39 cellular contexts compared by ENCODE assay signal in genomic region chr3:142984255-142984654, GRCh38. TPM values are rescaled to one million over a fixed set of nuclear protein-coding genes. Genes with fewer than 3 reads are reported as not detected.
"Had no signal": no experiment of that assay in that cellular context is flagged by ENCODE, and none has a peak within 500 bp of the region (broad histone marks: within the 10 kb centered on the region; RNA-seq: fewer than 3 reads in every experiment).

No MANE protein-coding gene starts in this region.

- FAIRE-seq: bronchial epithelial cell, TTC549 had no signal

- H3K27me3 Mint-ChIP-seq: activated B cell treated with CpG ODN at 0.5 μM for 24 hours had no signal

- H3K36me3 Mint-ChIP-seq: activated CD4-positive, alpha-beta memory T cell treated with anti-CD3 and anti-CD28 coated beads for 36 hours; activated naive CD4-positive, alpha-beta T cell treated with anti-CD3 and anti-CD28 coated beads, Interleukin-2, amount 10 ng/mL, durations not matched to agents 7 days and 5 days; activated naive CD4-positive, alpha-beta T cell treated with anti-CD3 and anti-CD28 coated beads, Interleukin-2, amount 50 U/mL, for 24 hours; activated naive CD8-positive, alpha-beta T cell; activated naive CD8-positive, alpha-beta T cell treated with anti-CD3 and anti-CD28 coated beads, Interleukin-2, amount 10 ng/mL, durations not matched to agents 7 days and 5 days; brain had no signal

- H3K9me3 ChIP-seq: ascending aorta had no signal

- H3K27ac Mint-ChIP-seq: activated B cell treated with CpG ODN at 0.5 μM for 24 hours; activated CD4-positive, alpha-beta memory T cell treated with anti-CD3 and anti-CD28 coated beads for 36 hours; activated CD4-positive, alpha-beta T cell treated with anti-CD3 and anti-CD28 coated beads, Interleukin-2, amount 10 ng/mL, durations not matched to agents 24 days and 14 days; activated CD8-positive, alpha-beta T cell treated with anti-CD3 and anti-CD28 coated beads for 36 hours; activated naive CD4-positive, alpha-beta T cell treated with anti-CD3 and anti-CD28 coated beads, Interleukin-2, amount 10 ng/mL, durations not matched to agents 7 days and 5 days; activated naive CD4-positive, alpha-beta T cell treated with anti-CD3 and anti-CD28 coated beads, Interleukin-2, amount 50 U/mL, for 24 hours; activated naive CD8-positive, alpha-beta T cell; activated naive CD8-positive, alpha-beta T cell treated with anti-CD3 and anti-CD28 coated beads, Interleukin-2, amount 10 ng/mL, durations not matched to agents 7 days and 5 days; activated naive CD8-positive, alpha-beta T cell treated with anti-CD3 and anti-CD28 coated beads, Interleukin-2, amount 50 U/mL, for 24 hours; activated T-helper 2 cell treated with anti-CD3 and anti-CD28 coated beads, Interferon-gamma antibody, Interleukin-2, Interleukin-4, amounts not matched to agents 10 μg/mL and 5 μg/mL and 100 μg/mL, durations not matched to agents 14 hours and 24 hours and 36 hours; brain; T-helper 1 cell treated with Interleukin-12 subunit alpha and Interleukin-12 subunit beta and Interleukin-4 antibody, amounts not matched to agents 30 μg/mL and 1 μg/mL, for 36 hours; T-helper 2 cell treated with Interferon-gamma antibody and Interleukin-4, amounts not matched to agents 5 μg/mL and 100 μg/mL, for 36 hours had no signal

- DNase-seq: activated B cell treated with CpG ODN at 0.5 μM for 24 hours; activated CD4-positive, alpha-beta memory T cell treated with anti-CD3 and anti-CD28 coated beads for 36 hours; activated CD4-positive, alpha-beta T cell treated with anti-CD3 and anti-CD28 coated beads for 4 hours; activated CD4-positive, alpha-beta T cell treated with anti-CD3 and anti-CD28 coated beads, Interleukin-2, amount 10 ng/mL, durations not matched to agents 24 days and 14 days; activated CD4-positive, alpha-beta T cell treated with anti-CD3 and anti-CD28 coated beads, Interleukin-2, amount 50 U/mL, for 1 hour; activated CD4-positive, alpha-beta T cell treated with anti-CD3 and anti-CD28 coated beads, Interleukin-2, amount 50 U/mL, for 4 hours; activated CD4-positive, CD25-positive, alpha-beta regulatory T cell treated with anti-CD3 and anti-CD28 coated beads, Interleukin-2, amount 50 U/mL, for 72 hours; activated CD8-positive, alpha-beta memory T cell treated with anti-CD3 and anti-CD28 coated beads, Interleukin-2, amount 50 U/mL, for 4 hours; activated CD8-positive, alpha-beta T cell treated with anti-CD3 and anti-CD28 coated beads for 36 hours; activated effector memory CD4-positive, alpha-beta T cell treated with Interleukin-2 at 50 U/mL for 16 hours; activated gamma-delta T cell; activated naive CD4-positive, alpha-beta T cell treated with anti-CD3 and anti-CD28 coated beads, Interleukin-2, amount 10 ng/mL, durations not matched to agents 7 days and 5 days; activated naive CD4-positive, alpha-beta T cell treated with Interleukin-2 at 50 U/mL for 16 hours; activated naive CD8-positive, alpha-beta T cell treated with anti-CD3 and anti-CD28 coated beads, Interleukin-2, amount 10 ng/mL, durations not matched to agents 7 days and 5 days; activated naive CD8-positive, alpha-beta T cell treated with anti-CD3 and anti-CD28 coated beads, Interleukin-2, amount 50 U/mL, for 24 hours; activated T-cell treated with anti-CD3 and anti-CD28 coated beads for 4 hours; activated T-cell treated with anti-CD3 and anti-CD28 coated beads, Interleukin-2, amount 50 U/mL, for 1 hour; activated T-cell treated with anti-CD3 and anti-CD28 coated beads, Interleukin-2, amount 50 U/mL, for 48 hours; amygdala; anterior cingulate cortex; caudate nucleus; cerebellar nuclear complex; T-helper 1 cell; T-helper 2 cell; T-helper 9 cell had no signal

- H3K4me1 ChIP-seq: ascending aorta had no signal

- H3K4me1 Mint-ChIP-seq: activated B cell treated with CpG ODN at 0.5 μM for 24 hours; activated naive CD4-positive, alpha-beta T cell treated with anti-CD3 and anti-CD28 coated beads, Interleukin-2, amount 10 ng/mL, durations not matched to agents 7 days and 5 days; activated naive CD4-positive, alpha-beta T cell treated with anti-CD3 and anti-CD28 coated beads, Interleukin-2, amount 50 U/mL, for 24 hours; activated naive CD8-positive, alpha-beta T cell treated with anti-CD3 and anti-CD28 coated beads, Interleukin-2, amount 10 ng/mL, durations not matched to agents 7 days and 5 days; activated naive CD8-positive, alpha-beta T cell treated with anti-CD3 and anti-CD28 coated beads, Interleukin-2, amount 50 U/mL, for 24 hours; central memory CD8-positive, alpha-beta T cell had no signal

- H3K4me3 ChIP-seq: ascending aorta, cardiac muscle cell had no signal

- H3K36me3 ChIP-seq: ascending aorta, cardiac muscle cell had no signal

- H3K4me3 Mint-ChIP-seq: activated B cell treated with CpG ODN at 0.5 μM for 24 hours; activated CD4-positive, alpha-beta memory T cell treated with anti-CD3 and anti-CD28 coated beads for 36 hours; activated CD4-positive, alpha-beta T cell treated with anti-CD3 and anti-CD28 coated beads, Interleukin-2, amount 10 ng/mL, durations not matched to agents 24 days and 14 days; activated CD8-positive, alpha-beta T cell treated with anti-CD3 and anti-CD28 coated beads for 36 hours; activated naive CD4-positive, alpha-beta T cell treated with anti-CD3 and anti-CD28 coated beads, Interleukin-2, amount 10 ng/mL, durations not matched to agents 7 days and 5 days; activated naive CD4-positive, alpha-beta T cell treated with anti-CD3 and anti-CD28 coated beads, Interleukin-2, amount 50 U/mL, for 24 hours; activated naive CD8-positive, alpha-beta T cell; activated naive CD8-positive, alpha-beta T cell treated with anti-CD3 and anti-CD28 coated beads, Interleukin-2, amount 10 ng/mL, durations not matched to agents 7 days and 5 days; activated naive CD8-positive, alpha-beta T cell treated with anti-CD3 and anti-CD28 coated beads, Interleukin-2, amount 50 U/mL, for 24 hours; brain; central memory CD8-positive, alpha-beta T cell; T-helper 1 cell treated with Interleukin-12 subunit alpha and Interleukin-12 subunit beta and Interleukin-4 antibody, amounts not matched to agents 30 μg/mL and 1 μg/mL, for 36 hours; T-helper 2 cell treated with Interferon-gamma antibody and Interleukin-4, amounts not matched to agents 5 μg/mL and 100 μg/mL, for 36 hours had no signal

- ATAC-seq: activated CD8-positive, alpha-beta T cell treated with anti-CD3 and anti-CD28 coated beads for 36 hours; activated naive CD8-positive, alpha-beta T cell treated with anti-CD3 and anti-CD28 coated beads, Interleukin-2, amount 50 U/mL, for 24 hours had no signal

- H3K9me3 Mint-ChIP-seq: activated B cell treated with CpG ODN at 0.5 μM for 24 hours; activated CD4-positive, alpha-beta memory T cell treated with anti-CD3 and anti-CD28 coated beads for 36 hours; activated CD4-positive, alpha-beta T cell treated with anti-CD3 and anti-CD28 coated beads, Interleukin-2, amount 10 ng/mL, durations not matched to agents 24 days and 14 days; activated CD8-positive, alpha-beta T cell treated with anti-CD3 and anti-CD28 coated beads for 36 hours; activated naive CD4-positive, alpha-beta T cell treated with anti-CD3 and anti-CD28 coated beads, Interleukin-2, amount 10 ng/mL, durations not matched to agents 7 days and 5 days; activated naive CD4-positive, alpha-beta T cell treated with anti-CD3 and anti-CD28 coated beads, Interleukin-2, amount 50 U/mL, for 24 hours; activated naive CD8-positive, alpha-beta T cell treated with anti-CD3 and anti-CD28 coated beads, Interleukin-2, amount 10 ng/mL, durations not matched to agents 7 days and 5 days; activated naive CD8-positive, alpha-beta T cell treated with anti-CD3 and anti-CD28 coated beads, Interleukin-2, amount 50 U/mL, for 24 hours; activated T-helper 2 cell treated with anti-CD3 and anti-CD28 coated beads, Interferon-gamma antibody, Interleukin-2, Interleukin-4, amounts not matched to agents 10 μg/mL and 5 μg/mL and 100 μg/mL, durations not matched to agents 14 hours and 24 hours and 36 hours; brain; central memory CD8-positive, alpha-beta T cell; T-helper 1 cell treated with Interleukin-12 subunit alpha and Interleukin-12 subunit beta and Interleukin-4 antibody, amounts not matched to agents 30 μg/mL and 1 μg/mL, for 36 hours; T-helper 2 cell treated with Interferon-gamma antibody and Interleukin-4, amounts not matched to agents 5 μg/mL and 100 μg/mL, for 36 hours had no signal

- H3K27me3 ChIP-seq: ascending aorta, cardiac muscle cell had no signal

- H3K27ac ChIP-seq: ascending aorta, cardiac muscle cell, VCaP had no signal

RNA-seq across cellular contexts. Expression of gene PAQR9, which starts 20.8 kb away (rescaled TPM):
- total RNA-seq: activated B cell treated with CpG ODN at 0.5 μM for 24 hours; activated CD4-positive, alpha-beta memory T cell treated with anti-CD3 and anti-CD28 coated beads for 36 hours; activated CD4-positive, alpha-beta T cell treated with anti-CD3 and anti-CD28 coated beads, Interleukin-2, amount 10 ng/mL, durations not matched to agents 24 days and 14 days; activated CD8-positive, alpha-beta memory T cell treated with anti-CD3 and anti-CD28 coated beads for 36 hours; activated CD8-positive, alpha-beta T cell treated with anti-CD3 and anti-CD28 coated beads for 36 hours; activated naive CD8-positive, alpha-beta T cell treated with anti-CD3 and anti-CD28 coated beads, Interleukin-2, amount 10 ng/mL, durations not matched to agents 7 days and 5 days; activated T-helper 2 cell treated with anti-CD3 and anti-CD28 coated beads, Interferon-gamma antibody, Interleukin-2, Interleukin-4, amounts not matched to agents 10 μg/mL and 5 μg/mL and 100 μg/mL, durations not matched to agents 14 hours and 24 hours and 36 hours; ascending aorta; bronchial epithelial cell; chondrocyte had no signal
